14 cellular contexts compared by ENCODE assay signal in the genomic region with DNA sequence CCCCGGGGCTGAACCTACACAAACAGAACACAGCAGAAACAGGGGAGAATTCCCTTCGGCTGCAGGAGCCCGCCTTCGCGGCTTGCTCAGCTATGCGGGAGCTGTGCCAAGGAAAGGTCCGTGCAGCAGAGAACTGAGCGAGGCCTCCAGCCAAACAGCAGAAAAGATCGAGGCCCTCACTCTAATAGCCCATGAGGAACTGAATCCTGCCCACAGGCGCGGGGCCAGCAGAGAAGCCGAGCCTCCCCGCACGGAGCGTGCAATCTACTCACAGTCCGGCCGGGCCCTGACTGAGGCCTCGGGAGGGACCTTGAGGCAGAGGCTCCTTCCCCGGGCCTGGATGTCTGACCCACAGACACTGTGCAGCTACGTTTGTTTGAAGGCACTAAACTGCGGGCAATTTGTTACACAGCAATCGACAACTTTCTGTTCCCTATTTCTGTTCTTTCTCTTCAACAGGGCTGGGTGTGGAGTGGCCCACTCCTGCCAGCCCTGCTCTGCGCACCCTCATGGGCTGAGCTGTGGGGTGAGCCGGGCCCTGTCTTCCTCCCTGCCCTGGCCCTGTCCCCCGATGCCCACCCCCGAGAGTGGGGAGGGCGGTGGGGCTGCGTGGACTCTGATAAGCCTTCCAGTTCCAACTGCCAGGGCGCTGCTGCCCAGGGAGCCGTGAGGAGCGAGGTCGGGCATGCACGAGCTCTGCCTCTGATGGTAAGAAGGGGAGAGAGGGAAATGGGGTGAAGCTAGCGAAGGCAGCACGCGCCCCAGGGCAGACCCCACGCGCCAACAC. TPM values are rescaled to one million over a fixed set of nuclear protein-coding genes. Genes with fewer than 3 reads are reported as not detected.
A peak's percentile ranks its signal among the peaks of the same experiment; 100 is the strongest.
DNase-seq lines count a peak whose midpoint lies in the region; ATAC-seq, FAIRE-seq and TF ChIP-seq lines count a peak whose summit lies in the region.
"Had no signal": no experiment of that assay in that cellular context is flagged by ENCODE, and none has a peak within 500 bp of the region (broad histone marks: within the 10 kb centered on the region; RNA-seq: fewer than 3 reads in every experiment).

No MANE protein-coding gene starts in this region.

- H3K27ac Mint-ChIP-seq in activated CD4-positive, alpha-beta memory T cell treated with anti-CD3 and anti-CD28 coated beads, Interleukin-2, amount 10 ng/mL, durations not matched to agents 7 days and 5 days, result no peak overlapping the region
- H3K27ac Mint-ChIP-seq: activated CD8-positive, alpha-beta T cell treated with anti-CD3 and anti-CD28 coated beads for 36 hours had no signal

- no peak for TF ChIP-seq EP300 in gastroesophageal sphincter (IDR thresholded peaks at IDR 0.05)

- H3K4me3 ChIP-seq in gastroesophageal sphincter, result no peak overlapping the region
- H3K4me3 ChIP-seq in pancreas, result no peak overlapping the region
- H3K4me3 ChIP-seq: adrenal gland, colonic mucosa, PC-9 had no signal

- H3K36me3 ChIP-seq in gastroesophageal sphincter (peaks cover 0 to 7% of the 10 kb centered on the region in 2 donors), pancreas (no peaks in the 10 kb centered on the region)
- H3K36me3 ChIP-seq: adrenal gland, colonic mucosa had no signal

- H3K36me3 Mint-ChIP-seq in activated CD4-positive, alpha-beta memory T cell treated with anti-CD3 and anti-CD28 coated beads, Interleukin-2, amount 10 ng/mL, durations not matched to agents 7 days and 5 days (ENCODE audit: low read depth), result peaks cover 5% of the 10 kb centered on the region

- intact Hi-C loops in pancreas (cut with DNase I), result no loop called here

- 47% methylated on average over 16 of the region's 38 CpGs; no CpG with 5 or more reads in 1 of the 2 donors for WGBS in gastroesophageal sphincter (ENCODE audit: low coverage in 1 of 2), 2 donors
- WGBS in pancreas, 2 donors, result 83 to 84% methylated on average over 38 of the region's 38 CpGs

- peaks cover 5% of the 10 kb centered on the region for H3K4me1 Mint-ChIP-seq in activated CD4-positive, alpha-beta memory T cell treated with anti-CD3 and anti-CD28 coated beads, Interleukin-2, amount 10 ng/mL, durations not matched to agents 7 days and 5 days

- POLR2A ChIA-PET in activated CD4-positive, alpha-beta memory T cell treated with anti-CD3 and anti-CD28 coated beads, Interleukin-2, amount 10 ng/mL, durations not matched to agents 7 days and 5 days (lab: Charles Lee), result no interaction called here

- H3K4me1 ChIP-seq in gastroesophageal sphincter, result peaks cover 0 to 38% (median 6%) of the 10 kb centered on the region in 3 donors
- peaks cover 0 to 9% (median 0%) of the 10 kb centered on the region in 3 donors for H3K4me1 ChIP-seq in pancreas
- H3K4me1 ChIP-seq: colonic mucosa had no signal

- ATAC-seq in gastroesophageal sphincter (peak; percentile 57), pancreas (peak in 3 of 4 donors; percentile 24 to 36 (median 28)), GM19463 (IDR thresholded peaks at IDR 0.05; ENCODE audit: unreplicated experiment) (no peak)
- ATAC-seq: activated CD8-positive, alpha-beta T cell treated with anti-CD3 and anti-CD28 coated beads for 36 hours had no signal

- H3K9me3 Mint-ChIP-seq in activated CD4-positive, alpha-beta memory T cell treated with anti-CD3 and anti-CD28 coated beads, Interleukin-2, amount 10 ng/mL, durations not matched to agents 7 days and 5 days, result no peaks in the 10 kb centered on the region
- H3K9me3 Mint-ChIP-seq: activated CD8-positive, alpha-beta T cell treated with anti-CD3 and anti-CD28 coated beads for 36 hours had no signal

- no peak overlapping the region for H3K4me3 Mint-ChIP-seq in activated CD4-positive, alpha-beta memory T cell treated with anti-CD3 and anti-CD28 coated beads, Interleukin-2, amount 10 ng/mL, durations not matched to agents 7 days and 5 days
- H3K4me3 Mint-ChIP-seq: activated CD8-positive, alpha-beta T cell treated with anti-CD3 and anti-CD28 coated beads for 36 hours had no signal

- no peaks in the 10 kb centered on the region for H3K27me3 ChIP-seq in gastroesophageal sphincter
- H3K27me3 ChIP-seq in pancreas, result no peaks in the 10 kb centered on the region
- H3K27me3 ChIP-seq: adrenal gland, colonic mucosa had no signal

- peak overlapping the region; percentile 54 for H3K27ac ChIP-seq in angular gyrus (ENCODE audit: low read depth, low read length)
- H3K27ac ChIP-seq in gastroesophageal sphincter, result peak overlapping the region in 2 of 4 donors; percentile 51 to 56
- no peak overlapping the region for H3K27ac ChIP-seq in pancreas
- H3K27ac ChIP-seq: adrenal gland, colonic mucosa, PC-9 had no signal

- no peaks in the 10 kb centered on the region for H3K9me3 ChIP-seq in gastroesophageal sphincter
- no peaks in the 10 kb centered on the region for H3K9me3 ChIP-seq in pancreas
- H3K9me3 ChIP-seq: adrenal gland, colonic mucosa had no signal

- FAIRE-seq in GM12891 (lab: Jason Lieb, UNC) (no peak), pancreas (lab: Jason Lieb, UNC) (no peak)
- FAIRE-seq: D721Med had no signal

- DNase-seq in GM12891 (ENCODE audit: insufficient read length, low spot score) (no peak), pancreas (peak in 2 of 6 donors; percentile 24 to 67), H4 (ENCODE audit: low spot score) (no peak), NCI-H524 treated with DMSO at 0.1 percent for 48 hours (lab: John Stamatoyannopoulos, UW) (no peak)
- DNase-seq in activated CD4-positive, alpha-beta memory T cell treated with anti-CD3 and anti-CD28 coated beads, Interleukin-2, amount 10 ng/mL, durations not matched to agents 7 days and 5 days, result no peak
- DNase-seq: activated CD8-positive, alpha-beta T cell treated with anti-CD3 and anti-CD28 coated beads for 36 hours; colonic mucosa; Kasumi-1 had no signal

- no peak for TF ChIP-seq POLR2A in GM12891 (IDR thresholded peaks at IDR 0.05; ENCODE audit: low read depth, low read length)
- TF ChIP-seq POLR2A in gastroesophageal sphincter (IDR thresholded peaks at IDR 0.05), result no peak

- CTCF ChIA-PET in activated CD4-positive, alpha-beta memory T cell treated with anti-CD3 and anti-CD28 coated beads, Interleukin-2, amount 10 ng/mL, durations not matched to agents 7 days and 5 days (lab: Charles Lee), result no interaction called here

- peaks cover 16% of the 10 kb centered on the region for H3K27me3 Mint-ChIP-seq in activated CD4-positive, alpha-beta memory T cell treated with anti-CD3 and anti-CD28 coated beads, Interleukin-2, amount 10 ng/mL, durations not matched to agents 7 days and 5 days
- H3K27me3 Mint-ChIP-seq: activated CD8-positive, alpha-beta T cell treated with anti-CD3 and anti-CD28 coated beads for 36 hours had no signal

- TF ChIP-seq CTCF in gastroesophageal sphincter (IDR thresholded peaks at IDR 0.05), result no peak
- TF ChIP-seq CTCF in pancreas (IDR thresholded peaks at IDR 0.05), result no peak

TF ChIP-seq in GM12891, 5 proteins besides CTCF, POLR2A, EP300 and RAD21:
- TF ChIP-seq PAX5 (IDR thresholded peaks at IDR 0.05; ENCODE audit: insufficient read depth, low read length, severe bottlenecking) (no peak), TAF1 (IDR thresholded peaks at IDR 0.05; ENCODE audit: low read depth, low read length) (no peak), SPI1 (IDR thresholded peaks at IDR 0.05; ENCODE audit: low read depth, low read length) (peak; percentile 58), POU2F2 (IDR thresholded peaks at IDR 0.05; ENCODE audit: low read depth, low read length) (no peak)
TF ChIP-seq in GM12891: peak in this region for 1.

RNA-seq across cellular contexts. Expression of a gene that starts 13.7 kb away (rescaled TPM):
- 0.56 TPM for polyA plus RNA-seq in GM12891 (2012; ENCODE audit: low read depth, missing spikeins)
- 10 to 100 TPM in 2 of 4 donors, 1 to 10 TPM in 2; 3.8 to 19.5 (median 12.2) TPM for total RNA-seq in gastroesophageal sphincter
- 10 to 100 TPM in 4 of 6 donors, 1 to 10 TPM in 2; 4.9 to 18.9 (median 16.0) TPM for total RNA-seq in pancreas
- polyA plus RNA-seq in pancreas, result 10 to 100 TPM; 11.1 to 22.7 TPM
- total RNA-seq in H4 (2014; rRNA removed; shearing (Covaris generic)), result 4.8 and 6.3 TPM in 2 replicates
- 1 to 10 TPM; 2.7 to 3.7 TPM for total RNA-seq in activated CD4-positive, alpha-beta memory T cell treated with anti-CD3 and anti-CD28 coated beads, Interleukin-2, amount 10 ng/mL, durations not matched to agents 7 days and 5 days

RNA-seq across cellular contexts. Expression of a gene that starts 22.6 kb away (rescaled TPM):
- polyA plus RNA-seq in GM12891 (2012; ENCODE audit: low read depth, missing spikeins), result 23.0 TPM
- 10 to 100 TPM; 18.5 to 45.5 (median 35.1) TPM for total RNA-seq in gastroesophageal sphincter
- 10 to 100 TPM; 14.0 to 25.5 (median 19.3) TPM for total RNA-seq in pancreas
- 10 to 100 TPM; 62.8 to 91.6 TPM for polyA plus RNA-seq in pancreas
- 13.4 and 18.8 TPM in 2 replicates for total RNA-seq in H4 (2014; rRNA removed; shearing (Covaris generic))
- 10 to 100 TPM; 50.8 to 54.3 TPM for total RNA-seq in activated CD4-positive, alpha-beta memory T cell treated with anti-CD3 and anti-CD28 coated beads, Interleukin-2, amount 10 ng/mL, durations not matched to agents 7 days and 5 days
